Comparison of ENCODE assay signal across 8 cellular contexts in the genomic region with DNA sequence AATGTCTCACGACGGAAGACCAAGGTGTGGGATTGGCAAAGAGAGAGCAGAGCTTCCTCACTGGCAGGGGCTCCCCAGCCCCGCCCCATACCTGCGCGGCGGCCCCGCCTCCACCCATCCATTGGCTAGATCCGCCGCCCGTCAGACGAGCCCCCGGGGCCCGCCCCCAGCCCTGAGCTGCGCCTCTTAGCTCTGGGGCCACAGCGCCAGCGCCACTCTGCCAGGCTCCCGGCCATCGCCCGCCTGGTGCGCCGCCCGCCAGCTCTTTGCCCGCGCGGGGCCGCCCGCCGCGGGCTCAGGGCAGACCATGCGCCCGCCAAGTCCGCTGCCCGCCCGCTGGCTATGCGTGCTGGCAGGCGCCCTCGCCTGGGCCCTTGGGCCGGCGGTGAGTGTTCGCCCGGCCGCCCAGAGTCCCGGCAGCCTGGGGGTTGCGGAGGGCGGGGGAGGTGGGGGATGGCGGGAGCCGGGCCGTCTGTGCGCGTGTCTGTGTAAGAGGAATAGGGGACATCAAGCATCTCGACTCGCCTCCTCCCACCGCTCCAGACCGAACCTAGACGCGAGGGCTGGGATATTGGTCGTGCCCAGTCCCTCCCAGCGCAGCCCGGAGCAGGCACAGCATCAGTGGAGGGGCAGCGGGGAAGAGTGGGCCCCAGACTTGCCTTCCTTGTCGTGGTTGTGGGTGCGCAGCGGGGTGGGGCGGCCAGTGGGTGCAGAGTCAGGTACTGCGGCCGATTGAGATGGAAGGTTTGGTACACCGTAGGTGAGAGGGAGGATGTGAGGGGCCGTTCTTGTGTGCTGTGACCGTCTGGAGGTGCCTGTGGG. TPM values are rescaled to one million over a fixed set of nuclear protein-coding genes. Genes with fewer than 3 reads are reported as not detected.
A peak's percentile ranks its signal among the peaks of the same experiment; 100 is the strongest.
DNase-seq lines count a peak whose midpoint lies in the region; ATAC-seq and TF ChIP-seq lines count a peak whose summit lies in the region.

A gene with protein sequence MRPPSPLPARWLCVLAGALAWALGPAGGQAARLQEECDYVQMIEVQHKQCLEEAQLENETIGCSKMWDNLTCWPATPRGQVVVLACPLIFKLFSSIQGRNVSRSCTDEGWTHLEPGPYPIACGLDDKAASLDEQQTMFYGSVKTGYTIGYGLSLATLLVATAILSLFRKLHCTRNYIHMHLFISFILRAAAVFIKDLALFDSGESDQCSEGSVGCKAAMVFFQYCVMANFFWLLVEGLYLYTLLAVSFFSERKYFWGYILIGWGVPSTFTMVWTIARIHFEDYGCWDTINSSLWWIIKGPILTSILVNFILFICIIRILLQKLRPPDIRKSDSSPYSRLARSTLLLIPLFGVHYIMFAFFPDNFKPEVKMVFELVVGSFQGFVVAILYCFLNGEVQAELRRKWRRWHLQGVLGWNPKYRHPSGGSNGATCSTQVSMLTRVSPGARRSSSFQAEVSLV (plus strand): TSS at position 215 of the 822 bp plus-strand sequence. CDS start 93 bp downstream, at position 308.

- intact Hi-C loops in PC-9 (cut with micrococcal nuclease; ENCODE audit: unreplicated experiment), result loop anchor here (1.0 kb wide), 3 partner anchors 12 to 38 kb away; no protein-coding TSS in a partner anchor

- POLR2A ChIA-PET in PC-9 (lab: Charles Lee; ENCODE audit: unreplicated experiment), result interaction anchor here (0.6 to 1.2 kb wide), 7 partner anchors 24 to 1495 kb away, joined by 3 to 30 read pairs (median 4); no protein-coding TSS in a partner anchor

- H3K27me3 Mint-ChIP-seq in activated T-helper 17 cell treated with anti-CD3 and anti-CD28 coated beads, Interleukin-2, amount 50 U/mL, for 72 hours, result peaks cover 24% of the 10 kb centered on the region

- no peak for TF ChIP-seq CTCF in GM20000 (IDR thresholded peaks at IDR 0.05; ENCODE audit: extremely low read depth, missing control alignments)
- no peak for TF ChIP-seq CTCF in PC-9 (conservative IDR thresholded peaks at IDR 0.05)
- TF ChIP-seq CTCF in foreskin keratinocyte (conservative IDR thresholded peaks at IDR 0.05), result peak; percentile 21

- H4K20me1 ChIP-seq in PC-9 (ENCODE audit: insufficient read depth), result no peaks in the 10 kb centered on the region

- no TSS peak for BruUV-seq in PC-9 (replicated peaks; lab: Mats Ljungman, UMichigan)

- H3K27me3 ChIP-seq in PC-9 (ENCODE audit: insufficient read depth, low read depth), result no peaks in the 10 kb centered on the region
- peaks cover 5% of the 10 kb centered on the region for H3K27me3 ChIP-seq in foreskin keratinocyte
- peaks cover 82% of the 10 kb centered on the region for H3K27me3 ChIP-seq in neuron (ENCODE audit: insufficient read depth, low read length)
- peaks cover 27 to 30% of the 10 kb centered on the region in 2 donors for H3K27me3 ChIP-seq in stomach smooth muscle (ENCODE audit: control insufficient read depth in 1 of 2, insufficient read depth in 2 of 2, low read length in 2 of 2)

- H3K9me3 ChIP-seq in PC-9 (ENCODE audit: insufficient read depth, low read depth) (no peaks in the 10 kb centered on the region), neuron (ENCODE audit: low read length) (no peaks in the 10 kb centered on the region), stomach smooth muscle (ENCODE audit: control insufficient read depth in 2 of 2, low read length in 2 of 2) (no peaks in the 10 kb centered on the region)

- peak within 1 kb of the TSS; percentile 80 for H3K27ac Mint-ChIP-seq in activated T-helper 17 cell treated with anti-CD3 and anti-CD28 coated beads, Interleukin-2, amount 50 U/mL, for 72 hours

- H3K36me3 ChIP-seq in PC-9 (ENCODE audit: low read depth), result no peaks in the 10 kb centered on the region
- no peaks in the 10 kb centered on the region for H3K36me3 ChIP-seq in neuron (ENCODE audit: insufficient read depth, low read length)
- H3K36me3 ChIP-seq in stomach smooth muscle (ENCODE audit: control insufficient read depth in 2 of 2, insufficient read depth in 2 of 2, low read length in 2 of 2), result no peaks in the 10 kb centered on the region

- peak within 1 kb of the TSS; percentile 82 for H3K4me2 ChIP-seq in PC-9

- no peaks in the 10 kb centered on the region for H3K9me2 ChIP-seq in PC-9 (ENCODE audit: insufficient read depth)

- peak within 1 kb of the TSS; percentile 64 for H3K4me3 ChIP-seq in PC-9
- H3K4me3 ChIP-seq in neuron (ENCODE audit: low read length), result peak within 1 kb of the TSS; percentile 13
- H3K4me3 ChIP-seq in stomach smooth muscle (ENCODE audit: low read length in 2 of 2), result peak within 1 kb of the TSS; percentile 58 to 68

- peaks cover 38% of the 10 kb centered on the region for H3K4me1 ChIP-seq in PC-9 (replicated peaks; ENCODE audit: insufficient read depth)
- peaks cover 11% of the 10 kb centered on the region for H3K4me1 ChIP-seq in foreskin keratinocyte
- peaks cover 5% of the 10 kb centered on the region for H3K4me1 ChIP-seq in neuron (ENCODE audit: insufficient read depth, low read length)
- peaks cover 15% of the 10 kb centered on the region for H3K4me1 ChIP-seq in stomach smooth muscle (ENCODE audit: control insufficient read depth, insufficient read depth, low read length)

- ATAC-seq in activated T-helper 17 cell treated with anti-CD3 and anti-CD28 coated beads, Interleukin-2, amount 50 U/mL, for 72 hours (replicated peaks), result peak; percentile 94
- peak; percentile 92 for ATAC-seq in foreskin keratinocyte

- peaks cover 36% of the 10 kb centered on the region for H3K4me1 Mint-ChIP-seq in activated T-helper 17 cell treated with anti-CD3 and anti-CD28 coated beads, Interleukin-2, amount 50 U/mL, for 72 hours

- H3K27ac ChIP-seq in PC-9 (no peak within 1 kb of the TSS), foreskin keratinocyte (no peak within 1 kb of the TSS), stomach smooth muscle (ENCODE audit: low read length) (no peak within 1 kb of the TSS)

- CTCF ChIA-PET in PC-9 (lab: Charles Lee), result interaction anchor here (0.6 to 1.3 kb wide), 5 partner anchors 12 to 138 kb away, joined by 3 to 16 read pairs (median 6); no protein-coding TSS in a partner anchor

- H3K4me3 Mint-ChIP-seq in activated T-helper 17 cell treated with anti-CD3 and anti-CD28 coated beads, Interleukin-2, amount 50 U/mL, for 72 hours, result peak within 1 kb of the TSS; percentile 99

- no peaks in the 10 kb centered on the region for H3K9me3 Mint-ChIP-seq in activated T-helper 17 cell treated with anti-CD3 and anti-CD28 coated beads, Interleukin-2, amount 50 U/mL, for 72 hours

- H3K36me3 Mint-ChIP-seq in activated T-helper 17 cell treated with anti-CD3 and anti-CD28 coated beads, Interleukin-2, amount 50 U/mL, for 72 hours (ENCODE audit: low read depth), result no peaks in the 10 kb centered on the region

- peaks cover 13% of the 10 kb centered on the region for H3K79me2 ChIP-seq in PC-9 (ENCODE audit: low read depth)

- H3K9ac ChIP-seq in stomach smooth muscle (ENCODE audit: low read length in 2 of 2), result peak within 1 kb of the TSS in 1 of 2 donors; percentile 13

- DNase-seq in COR-L47 (lab: John Stamatoyannopoulos, UW) (peak; percentile 71), GM20000 (ENCODE audit: low spot score) (peak; percentile 89), HT-29 (ENCODE audit: low spot score) (peak; percentile 87), PC-9 (peak; percentile 77 to 96), foreskin keratinocyte (peak; percentile 45 to 78)

- H2AFZ ChIP-seq in PC-9, result 0 out of 2 replicates have a peak within 1 kb of the TSS, but pooled peaks have one; percentile 58
- H2AFZ ChIP-seq in neuron (ENCODE audit: low read depth, low read length), result peak within 1 kb of the TSS; percentile 24

- H3F3A ChIP-seq in PC-9 (ENCODE audit: insufficient read depth, low read depth), result peaks cover 22% of the 10 kb centered on the region

RNA-seq across cellular contexts. Expression of the gene that starts here (rescaled TPM):
- 60.4 and 74.4 TPM in 2 replicates for total RNA-seq in HT-29 (2014; rRNA removed; shearing (Covaris generic))
- 19.7 and 23.9 TPM in 2 replicates for total RNA-seq in PC-9 (2021)
- total RNA-seq in activated T-helper 17 cell treated with anti-CD3 and anti-CD28 coated beads, Interleukin-2, amount 50 U/mL, for 72 hours, result 10 to 100 TPM in 1 of 2 donors, 1 to 10 TPM in 1; 1.9 to 12.1 TPM
- 2.8 and 3.2 TPM in 2 replicates for total RNA-seq in foreskin keratinocyte
- 1.9 and 2.3 TPM in 2 replicates for polyA plus RNA-seq in foreskin keratinocyte

Comparison
In these comparisons a context has a peak if more than half of its experiments do, and no peak if none do; other contexts are left out.
1. H3K4me3 ChIP-seq: peak in every context shown above with its lines; median percentile 64 in PC-9; 63 in stomach smooth muscle; 13 in neuron.